In the genomic region with DNA sequence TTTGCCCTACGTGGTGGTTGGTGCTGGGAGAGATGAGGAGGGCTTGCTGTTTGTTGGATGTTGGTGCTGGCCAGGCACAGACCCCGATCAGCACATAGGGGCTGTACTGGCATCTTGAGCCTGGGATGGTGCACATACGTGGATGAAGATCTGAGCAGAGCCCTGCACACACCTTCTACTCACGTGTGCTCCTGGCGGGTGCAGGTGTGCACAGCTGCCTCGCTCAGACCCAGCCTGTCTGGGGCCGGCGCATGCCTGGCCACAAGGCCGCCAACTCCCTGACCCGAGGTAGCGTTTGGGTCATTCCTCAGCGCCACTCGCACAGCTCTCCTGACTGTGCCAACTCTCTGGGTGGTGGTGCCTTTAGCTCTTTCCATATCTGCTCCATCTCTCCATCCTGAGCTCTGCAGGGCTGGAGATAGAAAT, we compare ENCODE assay signal across 22 cellular contexts. TPM values are rescaled to one million over a fixed set of nuclear protein-coding genes. Genes with fewer than 3 reads are reported as not detected.
"Had no signal": no experiment of that assay in that cellular context is flagged by ENCODE, and none has a peak within 500 bp of the region (broad histone marks: within the 10 kb centered on the region; RNA-seq: fewer than 3 reads in every experiment).

No MANE protein-coding gene starts in this region.

- H3K27me3 ChIP-seq: adrenal gland, ascending aorta, brain microvascular endothelial cell, heart left ventricle had no signal

- H3K36me3 Mint-ChIP-seq: activated naive CD8-positive, alpha-beta T cell; naive thymus-derived CD4-positive, alpha-beta T cell; T-cell had no signal

- H3K36me3 ChIP-seq: adrenal gland, ascending aorta, brain microvascular endothelial cell, heart left ventricle, lower lobe of right lung, thoracic aorta had no signal

- H3K9me3 ChIP-seq: adrenal gland, ascending aorta, heart left ventricle, lower lobe of right lung, thoracic aorta had no signal

- H3K4me3 ChIP-seq: adrenal gland, ascending aorta, heart left ventricle, lower lobe of right lung, thoracic aorta had no signal

- H3K27ac Mint-ChIP-seq: activated naive CD8-positive, alpha-beta T cell; T-cell; T-helper 2 cell treated with Interferon-gamma antibody and Interleukin-4, amounts not matched to agents 5 μg/mL and 100 μg/mL, for 36 hours had no signal

- H3K27ac ChIP-seq: adrenal gland, ascending aorta, brain microvascular endothelial cell, heart left ventricle, lower lobe of right lung, thoracic aorta had no signal

- ATAC-seq: heart left ventricle; left lobe of liver; lower lobe of right lung; naive thymus-derived CD4-positive, alpha-beta T cell; T-cell had no signal

- H3K4me3 Mint-ChIP-seq: activated naive CD8-positive, alpha-beta T cell; naive thymus-derived CD4-positive, alpha-beta T cell; neural crest cell; T-cell; T-helper 2 cell treated with Interferon-gamma antibody and Interleukin-4, amounts not matched to agents 5 μg/mL and 100 μg/mL, for 36 hours had no signal

- H3K27me3 Mint-ChIP-seq: activated naive CD8-positive, alpha-beta T cell had no signal

- H3K9me3 Mint-ChIP-seq: naive thymus-derived CD4-positive, alpha-beta T cell; neural crest cell; T-cell; T-helper 2 cell treated with Interferon-gamma antibody and Interleukin-4, amounts not matched to agents 5 μg/mL and 100 μg/mL, for 36 hours had no signal

- DNase-seq: activated T-cell treated with anti-CD3 and anti-CD28 coated beads, Interleukin-2, amount 50 U/mL, for 1 hour; adrenal gland; brain microvascular endothelial cell; central memory CD4-positive, alpha-beta T cell; heart left ventricle; lower lobe of right lung; naive thymus-derived CD4-positive, alpha-beta T cell; stimulated activated CD4-positive, alpha-beta T cell treated with anti-CD3 and anti-CD28 coated beads, Interleukin-4, amount 100 ng/mL, for 1 hour; stimulated activated naive CD4-positive, alpha-beta T cell; T-cell had no signal

RNA-seq across cellular contexts. Expression of gene PALD1, which starts 18.6 kb away (rescaled TPM):
- total RNA-seq: fibroblast of villous mesenchyme had no signal

RNA-seq across cellular contexts. Expression of gene NODAL, which starts 55.7 kb away (rescaled TPM):
- total RNA-seq: adrenal gland; ascending aorta; epithelial cell of proximal tubule; fibroblast of villous mesenchyme; left lobe of liver; lower lobe of right lung; mesenteric fat pad; naive thymus-derived CD4-positive, alpha-beta T cell; neural crest cell; omental fat pad; renal cortical epithelial cell; T-cell; ureter had no signal
- polyA plus RNA-seq: adrenal gland; heart left ventricle; naive thymus-derived CD4-positive, alpha-beta T cell had no signal
